Comparison of ENCODE assay signal across 22 cellular contexts in the genomic region with DNA sequence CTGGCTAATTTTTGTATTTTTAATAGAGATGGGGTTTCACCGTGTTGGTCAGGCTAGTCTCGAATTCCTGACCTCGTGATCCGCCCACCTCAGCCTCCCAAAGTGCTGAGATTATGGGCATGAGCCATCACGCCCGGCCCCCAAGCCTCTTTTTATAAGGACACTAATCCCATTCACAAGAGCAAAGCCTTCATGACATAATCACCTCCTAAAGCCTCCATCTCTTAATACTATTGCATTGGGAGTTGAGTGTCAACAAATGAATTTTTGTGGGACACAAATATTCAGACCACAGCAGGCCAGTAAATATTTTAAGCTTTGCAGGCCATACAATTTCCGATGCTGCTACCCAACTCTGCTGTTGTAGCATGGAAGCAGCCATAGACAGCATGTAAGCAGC. TPM values are rescaled to one million over a fixed set of nuclear protein-coding genes. Genes with fewer than 3 reads are reported as not detected.
"Had no signal": no experiment of that assay in that cellular context is flagged by ENCODE, and none has a peak within 500 bp of the region (broad histone marks: within the 10 kb centered on the region; RNA-seq: fewer than 3 reads in every experiment).

No MANE protein-coding gene starts in this region.

- H3K4me3 ChIP-seq: left ventricle myocardium inferior, ovary, prostate gland, upper lobe of left lung had no signal

- DNase-seq: activated CD4-positive, alpha-beta memory T cell treated with anti-CD3 and anti-CD28 coated beads, Interleukin-2, amount 10 ng/mL, durations not matched to agents 7 days and 5 days; activated CD4-positive, alpha-beta T cell treated with anti-CD3 and anti-CD28 coated beads, Interleukin-2, amount 10 ng/mL, durations not matched to agents 24 days and 14 days; activated gamma-delta T cell treated with Interleukin-2 at 50 U/mL for 16 hours; anterior cingulate cortex; effector CD4-positive, alpha-beta T cell; foreskin keratinocyte; hippocampal formation; left ventricle myocardium inferior; ovary; stimulated activated CD4-positive, alpha-beta T cell treated with anti-CD3 and anti-CD28 coated beads, Interleukin-4, amount 100 ng/mL, for 4 hours; stimulated activated naive CD8-positive, alpha-beta T cell treated with anti-CD3 and anti-CD28 coated beads, Interleukin-15, Interleukin-2, amounts not matched to agents 100 U/mL and 50 U/mL, for 24 hours; T-helper 17 cell; upper lobe of left lung had no signal

- H3K27me3 ChIP-seq: foreskin keratinocyte, ovary, upper lobe of left lung had no signal

- ATAC-seq: foreskin keratinocyte; natural killer cell treated with Interleukin-12 subunit alpha and Interleukin-12 subunit beta and Interleukin-15 and Interleukin-18, amount 100 ng/mL, for 72 hours; stimulated activated naive CD8-positive, alpha-beta T cell treated with anti-CD3 and anti-CD28 coated beads, Interleukin-15, Interleukin-2, amounts not matched to agents 100 U/mL and 50 U/mL, for 24 hours; T-helper 17 cell had no signal

- FAIRE-seq: endometrium had no signal

- H3K36me3 ChIP-seq: left ventricle myocardium inferior, ovary, prostate gland, upper lobe of left lung had no signal

- H3K9me3 ChIP-seq: left ventricle myocardium inferior, ovary, prostate gland, upper lobe of left lung had no signal

- H3K4me1 ChIP-seq: left ventricle myocardium inferior, prostate gland, upper lobe of left lung had no signal

- H3K27ac ChIP-seq: foreskin keratinocyte, left ventricle myocardium inferior, ovary, prostate gland, upper lobe of left lung had no signal

RNA-seq across cellular contexts. Expression of a gene that starts 10.9 kb away (rescaled TPM):
- total RNA-seq: activated CD4-positive, alpha-beta memory T cell treated with anti-CD3 and anti-CD28 coated beads, Interleukin-2, amount 10 ng/mL, durations not matched to agents 7 days and 5 days; activated CD4-positive, alpha-beta T cell treated with anti-CD3 and anti-CD28 coated beads, Interleukin-2, amount 10 ng/mL, durations not matched to agents 24 days and 14 days; cardiac septum; epithelial cell of proximal tubule; foreskin keratinocyte; glomerular endothelial cell; left ventricle myocardium inferior; lung microvascular endothelial cell; mesothelial cell of epicardium; natural killer cell treated with Interleukin-12 subunit alpha and Interleukin-12 subunit beta and Interleukin-15 and Interleukin-18, amount 100 ng/mL, for 72 hours; ovary; subcutaneous adipose tissue; upper lobe of left lung had no signal
- polyA plus RNA-seq: ovary had no signal
